Comparison of ENCODE assay signal across 9 cellular contexts in genomic region chrX:136148391-136148790, GRCh38. TPM values are rescaled to one million over a fixed set of nuclear protein-coding genes. Genes with fewer than 3 reads are reported as not detected.
A peak's percentile ranks its signal among the peaks of the same experiment; 100 is the strongest.
DNase-seq lines count a peak whose midpoint lies in the region; ATAC-seq, FAIRE-seq and TF ChIP-seq lines count a peak whose summit lies in the region.
"Had no signal": no experiment of that assay in that cellular context is flagged by ENCODE, and none has a peak within 500 bp of the region (broad histone marks: within the 10 kb centered on the region; RNA-seq: fewer than 3 reads in every experiment).

No MANE protein-coding gene starts in this region.

- no peak for DNase-seq in activated naive CD4-positive, alpha-beta T cell treated with anti-CD3 and anti-CD28 coated beads, Interleukin-2, amount 10 ng/mL, durations not matched to agents 7 days and 5 days
- DNase-seq in activated naive CD4-positive, alpha-beta T cell (lab: John Stamatoyannopoulos, UW): no peak
- DNase-seq in bronchial epithelial cell (ENCODE audit: low read depth): no peak
- DNase-seq in upper lobe of left lung: no peak
- no peak for DNase-seq in cerebellar nuclear complex (lab: John Stamatoyannopoulos, UW)
- DNase-seq in A172 (ENCODE audit: low spot score): no peak

- no peak overlapping the region for H3K27ac Mint-ChIP-seq in activated naive CD4-positive, alpha-beta T cell treated with anti-CD3 and anti-CD28 coated beads, Interleukin-2, amount 10 ng/mL, durations not matched to agents 7 days and 5 days

- 0 to 33% methylated on average over 1 to 3 of the region's 17 CpGs for WGBS in mesodermal cell (ENCODE audit: insufficient coverage in 2 of 2), 2 experiments
- WGBS in upper lobe of left lung, 2 donors: 14 to 52% methylated on average over 16 to 17 of the region's 17 CpGs

- H3K27me3 Mint-ChIP-seq in activated naive CD4-positive, alpha-beta T cell treated with anti-CD3 and anti-CD28 coated beads, Interleukin-2, amount 10 ng/mL, durations not matched to agents 7 days and 5 days: peaks cover 19% of the 10 kb centered on the region

- no peak for FAIRE-seq in bronchial epithelial cell (lab: Jason Lieb, UNC)
- FAIRE-seq: K562 had no signal

- H3K4me1 Mint-ChIP-seq in activated naive CD4-positive, alpha-beta T cell treated with anti-CD3 and anti-CD28 coated beads, Interleukin-2, amount 10 ng/mL, durations not matched to agents 7 days and 5 days: peaks cover 38% of the 10 kb centered on the region

- TF ChIP-seq CTCF in bronchial epithelial cell (IDR thresholded peaks at IDR 0.05; ENCODE audit: insufficient read depth, low read length, severe bottlenecking): no peak
- no peak for TF ChIP-seq CTCF in upper lobe of left lung (IDR thresholded peaks at IDR 0.05)

- H3K9me3 Mint-ChIP-seq in activated naive CD4-positive, alpha-beta T cell treated with anti-CD3 and anti-CD28 coated beads, Interleukin-2, amount 10 ng/mL, durations not matched to agents 7 days and 5 days: no peaks in the 10 kb centered on the region

- CTCF ChIA-PET in activated naive CD4-positive, alpha-beta T cell treated with anti-CD3 and anti-CD28 coated beads, Interleukin-2, amount 10 ng/mL, durations not matched to agents 7 days and 5 days (lab: Charles Lee): no interaction called here

- TF ChIP-seq EP300 in upper lobe of left lung (IDR thresholded peaks at IDR 0.05): no peak

- no peak for TF ChIP-seq POLR2A in upper lobe of left lung (IDR thresholded peaks at IDR 0.05)

- H3K36me3 Mint-ChIP-seq in activated naive CD4-positive, alpha-beta T cell treated with anti-CD3 and anti-CD28 coated beads, Interleukin-2, amount 10 ng/mL, durations not matched to agents 7 days and 5 days: peaks cover 2% of the 10 kb centered on the region

- H3K36me3 ChIP-seq in bronchial epithelial cell (ENCODE audit: control insufficient read depth, insufficient read depth, low read length): no peaks in the 10 kb centered on the region
- H3K36me3 ChIP-seq in mesodermal cell (ENCODE audit: control insufficient read depth, insufficient read depth, low read length): no peaks in the 10 kb centered on the region
- H3K36me3 ChIP-seq in upper lobe of left lung: no peaks in the 10 kb centered on the region

- H3K9me3 ChIP-seq in mesodermal cell (ENCODE audit: control insufficient read depth, low read length) (no peaks in the 10 kb centered on the region), upper lobe of left lung (no peaks in the 10 kb centered on the region)

- ATAC-seq in upper lobe of left lung (ENCODE audit: low FRiP score in 2 of 2): no peak
- ATAC-seq in GM18867 (IDR thresholded peaks at IDR 0.05; ENCODE audit: unreplicated experiment): no peak

- H3K27me3 ChIP-seq in bronchial epithelial cell (ENCODE audit: control insufficient read depth, insufficient read depth, low read length) (no peaks in the 10 kb centered on the region), upper lobe of left lung (no peaks in the 10 kb centered on the region)

- H3K4me1 ChIP-seq in mesodermal cell (ENCODE audit: control insufficient read depth, insufficient read depth, low read length, poor library complexity, severe bottlenecking) (no peaks in the 10 kb centered on the region), upper lobe of left lung (peaks cover 0 to 8% (median 5%) of the 10 kb centered on the region in 4 donors)

- peak overlapping the region; percentile 60 for H3K4me3 Mint-ChIP-seq in activated naive CD4-positive, alpha-beta T cell treated with anti-CD3 and anti-CD28 coated beads, Interleukin-2, amount 10 ng/mL, durations not matched to agents 7 days and 5 days

- H3K27ac ChIP-seq in mesodermal cell (ENCODE audit: low read depth, low read length, severe bottlenecking): no peak overlapping the region
- peak overlapping the region; percentile 79 to 91 (median 84) for H3K27ac ChIP-seq in upper lobe of left lung

- H3K4me3 ChIP-seq in bronchial epithelial cell (ENCODE audit: low read depth, low read length) (peak overlapping the region; percentile 50), mesodermal cell (ENCODE audit: extremely low read depth, insufficient read depth, low read length, poor library complexity, severe bottlenecking) (peak overlapping the region; percentile 49), upper lobe of left lung (peak overlapping the region; percentile 10 to 68 (median 62))

RNA-seq across cellular contexts. Expression of gene FHL1, which starts 1.1 kb away (rescaled TPM):
- 39.3 and 45.5 TPM in 2 replicates for total RNA-seq in bronchial epithelial cell
- 52.1 TPM for polyA plus RNA-seq in mesodermal cell (2013, experiment 1 of 2)
- polyA plus RNA-seq in mesodermal cell (2013, experiment 2 of 2): 45.5 TPM
- 100 to 1,000 TPM; 114 to 426 (median 255) TPM for total RNA-seq in upper lobe of left lung
- 5.3 and 7.2 TPM in 2 replicates for total RNA-seq in A172 (2014; rRNA removed; shearing (Covaris generic))
